In genomic region chr11:118067006-118067405, GRCh38 we compare ENCODE assay signal across 34 cellular contexts. TPM values are rescaled to one million over a fixed set of nuclear protein-coding genes. Genes with fewer than 3 reads are reported as not detected.
"Had no signal": no experiment of that assay in that cellular context is flagged by ENCODE, and none has a peak within 500 bp of the region (broad histone marks: within the 10 kb centered on the region; RNA-seq: fewer than 3 reads in every experiment).

No MANE protein-coding gene starts in this region.

- H3K9me3 Mint-ChIP-seq: activated B cell treated with CpG ODN at 0.5 μM for 24 hours; activated CD4-positive, alpha-beta memory T cell treated with anti-CD3 and anti-CD28 coated beads, Interleukin-2, amount 10 ng/mL, durations not matched to agents 7 days and 5 days; activated naive CD8-positive, alpha-beta T cell treated with anti-CD3 and anti-CD28 coated beads for 36 hours; central memory CD8-positive, alpha-beta T cell had no signal

- H3K4me1 Mint-ChIP-seq: activated B cell treated with CpG ODN at 0.5 μM for 24 hours had no signal

- H3K4me3 Mint-ChIP-seq: activated B cell treated with CpG ODN at 0.5 μM for 24 hours; activated CD4-positive, alpha-beta memory T cell treated with anti-CD3 and anti-CD28 coated beads, Interleukin-2, amount 10 ng/mL, durations not matched to agents 7 days and 5 days; activated CD8-positive, alpha-beta memory T cell treated with anti-CD3 and anti-CD28 coated beads, Interleukin-2, amount 10 ng/mL, durations not matched to agents 7 days and 5 days; activated naive CD8-positive, alpha-beta T cell treated with anti-CD3 and anti-CD28 coated beads for 36 hours; central memory CD8-positive, alpha-beta T cell had no signal

- H3K27ac ChIP-seq: ascending aorta, cardiac muscle cell, RWPE1, VCaP had no signal

- H3K27me3 Mint-ChIP-seq: activated naive CD8-positive, alpha-beta T cell treated with anti-CD3 and anti-CD28 coated beads for 36 hours; central memory CD8-positive, alpha-beta T cell had no signal

- ATAC-seq: activated CD8-positive, alpha-beta memory T cell treated with anti-CD3 and anti-CD28 coated beads, Interleukin-2, amount 10 ng/mL, durations not matched to agents 7 days and 5 days; K562; Panc1 had no signal

- H3K4me1 ChIP-seq: ascending aorta had no signal

- H3K9me3 ChIP-seq: ascending aorta had no signal

- H3K36me3 Mint-ChIP-seq: activated CD8-positive, alpha-beta memory T cell treated with anti-CD3 and anti-CD28 coated beads, Interleukin-2, amount 10 ng/mL, durations not matched to agents 7 days and 5 days; activated naive CD8-positive, alpha-beta T cell treated with anti-CD3 and anti-CD28 coated beads for 36 hours had no signal

- H3K4me3 ChIP-seq: ascending aorta, cardiac muscle cell, K562 had no signal

- H3K27ac Mint-ChIP-seq: activated B cell treated with CpG ODN at 0.5 μM for 24 hours; activated CD4-positive, alpha-beta memory T cell treated with anti-CD3 and anti-CD28 coated beads, Interleukin-2, amount 10 ng/mL, durations not matched to agents 7 days and 5 days; activated CD8-positive, alpha-beta memory T cell treated with anti-CD3 and anti-CD28 coated beads, Interleukin-2, amount 10 ng/mL, durations not matched to agents 7 days and 5 days; activated naive CD8-positive, alpha-beta T cell treated with anti-CD3 and anti-CD28 coated beads for 36 hours had no signal

- H3K36me3 ChIP-seq: ascending aorta, cardiac muscle cell had no signal

- DNase-seq: activated B cell treated with CpG ODN at 0.5 μM for 24 hours; activated CD4-positive, alpha-beta memory T cell treated with anti-CD3 and anti-CD28 coated beads, Interleukin-2, amount 10 ng/mL, durations not matched to agents 7 days and 5 days; activated CD4-positive, alpha-beta T cell treated with anti-CD3 and anti-CD28 coated beads for 4 hours; activated CD4-positive, alpha-beta T cell treated with anti-CD3 and anti-CD28 coated beads, Interleukin-2, amount 50 U/mL, for 1 hour; activated CD4-positive, CD25-positive, alpha-beta regulatory T cell treated with anti-CD3 and anti-CD28 coated beads, Interleukin-2, amount 50 U/mL, for 72 hours; activated CD8-positive, alpha-beta memory T cell treated with anti-CD3 and anti-CD28 coated beads for 24 hours; activated CD8-positive, alpha-beta memory T cell treated with anti-CD3 and anti-CD28 coated beads, Interleukin-2, amount 10 ng/mL, durations not matched to agents 7 days and 5 days; activated CD8-positive, alpha-beta memory T cell treated with anti-CD3 and anti-CD28 coated beads, Interleukin-2, amount 50 U/mL, for 48 hours; activated effector memory CD4-positive, alpha-beta T cell treated with Interleukin-2 at 50 U/mL for 16 hours; activated naive CD4-positive, alpha-beta T cell treated with anti-CD3 and anti-CD28 coated beads, Interleukin-2, amount 50 U/mL, for 16 hours; activated naive CD8-positive, alpha-beta T cell treated with anti-CD3 and anti-CD28 coated beads for 36 hours; activated T-cell treated with anti-CD3 and anti-CD28 coated beads, Interleukin-2, amount 50 U/mL, for 48 hours; amniotic stem cell; NCI-H1092 treated with DMSO at 0.1 percent for 48 hours; NCI-H1694; NCI-H1930; NCI-H2081 treated with DMSO at 0.1 percent for 48 hours; NCI-H226; NCI-H446 treated with DMSO at 0.1 percent for 48 hours; NCI-H526; Right ventricle myocardium superior; SW 1271; T-helper 1 cell; T-helper 2 cell; T-helper 9 cell had no signal

- H3K27me3 ChIP-seq: ascending aorta, cardiac muscle cell had no signal

RNA-seq across cellular contexts. Expression of gene TMPRSS4, which starts 9.9 kb away (rescaled TPM):
- total RNA-seq: activated B cell treated with CpG ODN at 0.5 μM for 24 hours; activated naive CD8-positive, alpha-beta T cell treated with anti-CD3 and anti-CD28 coated beads for 36 hours; ascending aorta; cardiac muscle cell; chondrocyte; M059J; Right ventricle myocardium superior had no signal
- polyA plus RNA-seq: cardiac muscle cell had no signal

RNA-seq across cellular contexts. Expression of gene SMIM35, which starts 19.8 kb away (rescaled TPM):
- total RNA-seq: activated naive CD8-positive, alpha-beta T cell treated with anti-CD3 and anti-CD28 coated beads for 36 hours; ascending aorta; cardiac muscle cell; chondrocyte; K562; M059J; Right ventricle myocardium superior had no signal
- polyA plus RNA-seq: cardiac muscle cell had no signal
